ENCODE assay signal across 2 cellular contexts in the genomic region with DNA sequence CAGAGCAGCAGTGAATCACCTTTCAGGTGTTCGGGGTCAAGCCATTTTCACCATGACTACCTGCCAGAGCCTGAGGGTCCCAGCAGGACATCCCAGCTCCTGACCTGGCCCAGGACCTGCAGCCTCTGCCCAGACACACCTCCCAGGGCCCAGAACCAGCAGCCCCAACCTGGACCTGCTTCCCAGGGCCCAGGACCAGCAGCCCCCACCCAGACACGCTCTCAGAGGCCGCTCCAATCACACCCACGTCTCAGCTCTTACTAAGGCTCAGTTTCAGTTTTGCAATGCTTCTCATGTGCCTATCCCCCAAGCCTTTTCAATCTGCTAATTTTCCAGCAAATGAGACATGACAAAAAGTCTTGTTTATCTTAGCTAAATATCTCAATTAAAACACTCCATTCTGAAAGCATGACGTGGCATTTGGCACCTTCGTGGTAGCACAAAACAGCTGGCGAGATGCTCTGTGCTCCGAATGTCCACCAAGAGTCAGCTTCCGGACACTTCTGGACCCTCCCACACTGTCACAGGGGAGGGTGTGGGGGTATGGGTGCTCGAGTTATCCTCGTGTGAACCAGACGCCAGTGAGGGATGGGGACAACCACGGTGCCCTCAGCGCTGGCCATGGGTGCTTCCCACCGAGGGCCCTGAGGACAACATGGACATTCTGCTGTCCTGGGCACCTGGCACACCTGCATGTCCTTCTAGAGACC.
TF ChIP-seq lines count a peak whose summit lies in the region.

No MANE protein-coding gene starts in this region.

TF ChIP-seq in WTC11, 78 proteins besides CTCF, POLR2A, EP300 and RAD21 (continued from another document):
- TF ChIP-seq, protein P1, sequence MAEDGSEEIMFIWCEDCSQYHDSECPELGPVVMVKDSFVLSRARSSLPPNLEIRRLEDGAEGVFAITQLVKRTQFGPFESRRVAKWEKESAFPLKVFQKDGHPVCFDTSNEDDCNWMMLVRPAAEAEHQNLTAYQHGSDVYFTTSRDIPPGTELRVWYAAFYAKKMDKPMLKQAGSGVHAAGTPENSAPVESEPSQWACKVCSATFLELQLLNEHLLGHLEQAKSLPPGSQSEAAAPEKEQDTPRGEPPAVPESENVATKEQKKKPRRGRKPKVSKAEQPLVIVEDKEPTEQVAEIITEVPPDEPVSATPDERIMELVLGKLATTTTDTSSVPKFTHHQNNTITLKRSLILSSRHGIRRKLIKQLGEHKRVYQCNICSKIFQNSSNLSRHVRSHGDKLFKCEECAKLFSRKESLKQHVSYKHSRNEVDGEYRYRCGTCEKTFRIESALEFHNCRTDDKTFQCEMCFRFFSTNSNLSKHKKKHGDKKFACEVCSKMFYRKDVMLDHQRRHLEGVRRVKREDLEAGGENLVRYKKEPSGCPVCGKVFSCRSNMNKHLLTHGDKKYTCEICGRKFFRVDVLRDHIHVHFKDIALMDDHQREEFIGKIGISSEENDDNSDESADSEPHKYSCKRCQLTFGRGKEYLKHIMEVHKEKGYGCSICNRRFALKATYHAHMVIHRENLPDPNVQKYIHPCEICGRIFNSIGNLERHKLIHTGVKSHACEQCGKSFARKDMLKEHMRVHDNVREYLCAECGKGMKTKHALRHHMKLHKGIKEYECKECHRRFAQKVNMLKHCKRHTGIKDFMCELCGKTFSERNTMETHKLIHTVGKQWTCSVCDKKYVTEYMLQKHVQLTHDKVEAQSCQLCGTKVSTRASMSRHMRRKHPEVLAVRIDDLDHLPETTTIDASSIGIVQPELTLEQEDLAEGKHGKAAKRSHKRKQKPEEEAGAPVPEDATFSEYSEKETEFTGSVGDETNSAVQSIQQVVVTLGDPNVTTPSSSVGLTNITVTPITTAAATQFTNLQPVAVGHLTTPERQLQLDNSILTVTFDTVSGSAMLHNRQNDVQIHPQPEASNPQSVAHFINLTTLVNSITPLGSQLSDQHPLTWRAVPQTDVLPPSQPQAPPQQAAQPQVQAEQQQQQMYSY (CRISPR knock-in tag; IDR thresholded peaks at IDR 0.05): no peak
- no peak for TF ChIP-seq NR3C1 (CRISPR knock-in tag; conservative IDR thresholded peaks at IDR 0.05; ENCODE audit: low read depth)
- no peak for TF ChIP-seq ARID4B (CRISPR knock-in tag; IDR thresholded peaks at IDR 0.05; ENCODE audit: borderline replicate concordance)
- no peak for TF ChIP-seq FOXJ3 (CRISPR knock-in tag; IDR thresholded peaks at IDR 0.05; ENCODE audit: borderline replicate concordance)
- no peak for TF ChIP-seq SOX15 (CRISPR knock-in tag; IDR thresholded peaks at IDR 0.05)
- TF ChIP-seq, protein P2, sequence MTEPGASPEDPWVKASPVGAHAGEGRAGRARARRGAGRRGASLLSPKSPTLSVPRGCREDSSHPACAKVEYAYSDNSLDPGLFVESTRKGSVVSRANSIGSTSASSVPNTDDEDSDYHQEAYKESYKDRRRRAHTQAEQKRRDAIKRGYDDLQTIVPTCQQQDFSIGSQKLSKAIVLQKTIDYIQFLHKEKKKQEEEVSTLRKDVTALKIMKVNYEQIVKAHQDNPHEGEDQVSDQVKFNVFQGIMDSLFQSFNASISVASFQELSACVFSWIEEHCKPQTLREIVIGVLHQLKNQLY (CRISPR knock-in tag; IDR thresholded peaks at IDR 0.05): no peak
- TF ChIP-seq ZNF138 (CRISPR knock-in tag; conservative IDR thresholded peaks at IDR 0.05): no peak
- no peak for TF ChIP-seq NFATC4 (CRISPR knock-in tag; IDR thresholded peaks at IDR 0.05)
- TF ChIP-seq, protein P3, sequence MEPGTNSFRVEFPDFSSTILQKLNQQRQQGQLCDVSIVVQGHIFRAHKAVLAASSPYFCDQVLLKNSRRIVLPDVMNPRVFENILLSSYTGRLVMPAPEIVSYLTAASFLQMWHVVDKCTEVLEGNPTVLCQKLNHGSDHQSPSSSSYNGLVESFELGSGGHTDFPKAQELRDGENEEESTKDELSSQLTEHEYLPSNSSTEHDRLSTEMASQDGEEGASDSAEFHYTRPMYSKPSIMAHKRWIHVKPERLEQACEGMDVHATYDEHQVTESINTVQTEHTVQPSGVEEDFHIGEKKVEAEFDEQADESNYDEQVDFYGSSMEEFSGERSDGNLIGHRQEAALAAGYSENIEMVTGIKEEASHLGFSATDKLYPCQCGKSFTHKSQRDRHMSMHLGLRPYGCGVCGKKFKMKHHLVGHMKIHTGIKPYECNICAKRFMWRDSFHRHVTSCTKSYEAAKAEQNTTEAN (CRISPR knock-in tag; IDR thresholded peaks at IDR 0.05): no peak

TF ChIP-seq in SK-N-SH, 30 proteins besides CTCF, POLR2A, EP300 and RAD21 (continued from another document):
- no peak for TF ChIP-seq IRF3 (IDR thresholded peaks at IDR 0.05; ENCODE audit: low read depth, low read length)
- TF ChIP-seq RCOR1 (IDR thresholded peaks at IDR 0.05; ENCODE audit: low read length): no peak
- no peak for TF ChIP-seq CHD2 (IDR thresholded peaks at IDR 0.05; ENCODE audit: low read length, partially characterized antibody)
- TF ChIP-seq SMC3 (IDR thresholded peaks at IDR 0.05; ENCODE audit: low read depth, low read length): no peak
- TF ChIP-seq ELF1 (IDR thresholded peaks at IDR 0.05): no peak
- no peak for TF ChIP-seq NFIC (IDR thresholded peaks at IDR 0.05; ENCODE audit: borderline replicate concordance)
- no peak for TF ChIP-seq TAF1 (IDR thresholded peaks at IDR 0.05; ENCODE audit: borderline replicate concordance, low read depth, low read length)
- no peak for TF ChIP-seq NRF1 (IDR thresholded peaks at IDR 0.05; ENCODE audit: low read depth, low read length)
- TF ChIP-seq SIN3A (IDR thresholded peaks at IDR 0.05; ENCODE audit: borderline replicate concordance, low read depth, low read length): no peak
- TF ChIP-seq MAX (IDR thresholded peaks at IDR 0.05; ENCODE audit: low read depth): no peak
- TF ChIP-seq PBX3 (IDR thresholded peaks at IDR 0.05): no peak
- TF ChIP-seq MEF2A (IDR thresholded peaks at IDR 0.05; ENCODE audit: borderline replicate concordance, low read depth): no peak
- TF ChIP-seq USF1 (IDR thresholded peaks at IDR 0.05; ENCODE audit: borderline replicate concordance, low read depth): no peak
